Comparison of ENCODE assay signal across 25 cellular contexts in the genomic region with DNA sequence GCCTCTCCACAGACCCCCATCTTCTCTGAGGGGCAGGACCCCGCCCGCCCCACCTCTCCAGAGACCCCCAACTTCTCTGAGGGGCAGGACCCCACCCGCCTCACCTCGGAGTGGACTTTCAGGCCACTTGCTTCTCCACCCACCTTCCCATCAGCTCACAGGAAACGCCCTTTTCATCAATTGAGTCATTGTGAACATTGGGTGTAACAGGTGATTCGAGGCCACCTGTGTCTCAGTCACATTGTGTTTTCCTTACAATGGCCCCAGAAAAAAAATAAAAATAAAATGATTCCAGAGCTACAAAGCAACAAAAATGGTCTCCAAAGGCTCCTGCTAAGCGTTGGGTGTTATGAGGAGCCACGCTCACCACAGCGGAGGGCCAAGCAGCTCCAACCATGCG. TPM values are rescaled to one million over a fixed set of nuclear protein-coding genes. Genes with fewer than 3 reads are reported as not detected.
A peak's percentile ranks its signal among the peaks of the same experiment; 100 is the strongest.
DNase-seq lines count a peak whose midpoint lies in the region; ATAC-seq and FAIRE-seq lines count a peak whose summit lies in the region.
"Had no signal": no experiment of that assay in that cellular context is flagged by ENCODE, and none has a peak within 500 bp of the region (broad histone marks: within the 10 kb centered on the region; RNA-seq: fewer than 3 reads in every experiment).

No MANE protein-coding gene starts in this region.

- 64 to 77% (median 70%) methylated on average over 10 of the region's 10 CpGs for WGBS in small intestine, 3 donors
- 95 to 96% methylated on average over 10 of the region's 10 CpGs for WGBS in aorta, 2 donors

- H3K9me3 ChIP-seq in small intestine (ENCODE audit: control insufficient read depth, low read depth): no peaks in the 10 kb centered on the region
- no peaks in the 10 kb centered on the region for H3K9me3 ChIP-seq in aorta (ENCODE audit: control insufficient read depth, low read length)
- H3K9me3 ChIP-seq: uterus had no signal

- peak overlapping the region; percentile 71 for H3K27ac Mint-ChIP-seq in activated T-cell treated with anti-CD3 and anti-CD28 coated beads, Interleukin-2, amount 50 U/mL, for 72 hours
- peak overlapping the region; percentile 52 to 75 for H3K27ac Mint-ChIP-seq in T-cell
- H3K27ac Mint-ChIP-seq: dendritic cell treated with granulocyte-macrophage colony-stimulating factor and Interleukin-4, amounts not matched to agents 40 ng/mL and 50 ng/mL, for 4 days; GM23338; IgD-negative memory B cell; nephron had no signal

- DNase-seq in activated T-cell treated with anti-CD3 and anti-CD28 coated beads, Interleukin-2, amount 50 U/mL, for 72 hours: no peak
- DNase-seq in activated T-cell treated with anti-CD3 and anti-CD28 coated beads, Interleukin-2, amount 50 U/mL, for 48 hours: no peak
- no peak for DNase-seq in T-cell
- no peak for DNase-seq in epithelial cell of prostate (ENCODE audit: low read depth, low spot score)
- peak; percentile 45 for DNase-seq in small intestine
- DNase-seq in GM19238 (ENCODE audit: insufficient read length, low spot score): no peak
- no peak for DNase-seq in aorta
- DNase-seq in iPS-NIHi11 (ENCODE audit: low spot score): no peak
- DNase-seq: ACHN; activated CD4-positive, alpha-beta T cell treated with anti-CD3 and anti-CD28 coated beads, Interleukin-2, amount 50 U/mL, for 1 hour; CD8-positive, alpha-beta memory T cell; DND-41; erythroblast; glutamatergic neuron; mammary epithelial cell; MM.1S; NCI-H1694 treated with DMSO at 0.1 percent for 48 hours; SHP77 treated with DMSO at 0.1 percent for 48 hours; stimulated activated naive CD8-positive, alpha-beta T cell treated with anti-CD3 and anti-CD28 coated beads, Interleukin-15, amount 100 ng/mL, for 72 hours; uterus had no signal

- no peaks in the 10 kb centered on the region for H3K9me3 Mint-ChIP-seq in activated T-cell treated with anti-CD3 and anti-CD28 coated beads, Interleukin-2, amount 50 U/mL, for 72 hours
- H3K9me3 Mint-ChIP-seq in T-cell: no peaks in the 10 kb centered on the region
- H3K9me3 Mint-ChIP-seq: dendritic cell treated with granulocyte-macrophage colony-stimulating factor and Interleukin-4, amounts not matched to agents 40 ng/mL and 50 ng/mL, for 4 days; GM23338; IgD-negative memory B cell; nephron; stimulated activated naive CD8-positive, alpha-beta T cell treated with anti-CD3 and anti-CD28 coated beads, Interleukin-15, amount 100 ng/mL, for 72 hours had no signal

- H3K4me3 ChIP-seq in small intestine (ENCODE audit: low read depth in 1 of 2, low read length in 2 of 2) (no peak overlapping the region), aorta (ENCODE audit: low read length in 2 of 2) (no peak overlapping the region)
- H3K4me3 ChIP-seq: GM23338, uterus had no signal

- CTCF ChIA-PET in T-cell (lab: Charles Lee): no interaction called here

- ATAC-seq in activated T-cell treated with anti-CD3 and anti-CD28 coated beads, Interleukin-2, amount 50 U/mL, for 72 hours (replicated peaks in 1 of 2): no peak
- no peak for ATAC-seq in T-cell (replicated peaks in 1 of 4)
- no peak for ATAC-seq in aorta (ENCODE audit: low FRiP score)
- ATAC-seq: GM23338; stimulated activated naive CD8-positive, alpha-beta T cell treated with anti-CD3 and anti-CD28 coated beads, Interleukin-15, amount 100 ng/mL, for 72 hours had no signal

- FAIRE-seq in small intestine (lab: Jason Lieb, UNC): no peak
- FAIRE-seq: GM18507 had no signal

- intact Hi-C loops in aorta (cut with DNase I): no loop called here

- H3K4me3 Mint-ChIP-seq in activated T-cell treated with anti-CD3 and anti-CD28 coated beads, Interleukin-2, amount 50 U/mL, for 72 hours: peak overlapping the region in 1 of 2 donors; percentile 31
- peak overlapping the region in 1 of 3 donors; percentile 39 for H3K4me3 Mint-ChIP-seq in T-cell
- H3K4me3 Mint-ChIP-seq: dendritic cell treated with granulocyte-macrophage colony-stimulating factor and Interleukin-4, amounts not matched to agents 40 ng/mL and 50 ng/mL, for 4 days; GM23338; IgD-negative memory B cell; nephron; stimulated activated naive CD8-positive, alpha-beta T cell treated with anti-CD3 and anti-CD28 coated beads, Interleukin-15, amount 100 ng/mL, for 72 hours had no signal

- peaks cover 48% of the 10 kb centered on the region for H3K4me1 Mint-ChIP-seq in activated T-cell treated with anti-CD3 and anti-CD28 coated beads, Interleukin-2, amount 50 U/mL, for 72 hours (ENCODE audit: low read depth)
- H3K4me1 Mint-ChIP-seq in T-cell: peaks cover 47 to 62% (median 48%) of the 10 kb centered on the region in 3 donors

- H3K27me3 Mint-ChIP-seq in activated T-cell treated with anti-CD3 and anti-CD28 coated beads, Interleukin-2, amount 50 U/mL, for 72 hours (ENCODE audit: low read depth): no peaks in the 10 kb centered on the region
- H3K27me3 Mint-ChIP-seq in T-cell: no peaks in the 10 kb centered on the region
- H3K27me3 Mint-ChIP-seq: CD8-positive, alpha-beta memory T cell; dendritic cell treated with granulocyte-macrophage colony-stimulating factor and Interleukin-4, amounts not matched to agents 40 ng/mL and 50 ng/mL, for 4 days; IgD-negative memory B cell; stimulated activated naive CD8-positive, alpha-beta T cell treated with anti-CD3 and anti-CD28 coated beads, Interleukin-15, amount 100 ng/mL, for 72 hours had no signal

- POLR2A ChIA-PET in T-cell (lab: Charles Lee): no interaction called here

- peaks cover 0 to 5% of the 10 kb centered on the region in 2 donors for H3K4me1 ChIP-seq in small intestine (ENCODE audit: control insufficient read depth in 2 of 2, insufficient read depth in 1 of 2, low read depth in 1 of 2, low read length in 1 of 2)
- H3K4me1 ChIP-seq in aorta (ENCODE audit: control insufficient read depth in 1 of 2, insufficient read depth in 2 of 2, low read length in 2 of 2): no peaks in the 10 kb centered on the region

- peak overlapping the region; percentile 51 for H3K27ac ChIP-seq in epithelial cell of prostate
- no peak overlapping the region for H3K27ac ChIP-seq in small intestine (ENCODE audit: low read depth in 1 of 2, low read length in 1 of 2)
- no peak overlapping the region for H3K27ac ChIP-seq in aorta (ENCODE audit: low read depth in 1 of 2, low read length in 2 of 2)

- H3K36me3 ChIP-seq in small intestine (ENCODE audit: control insufficient read depth in 2 of 2, insufficient read depth in 2 of 2, low read length in 2 of 2) (peaks cover 10 to 19% of the 10 kb centered on the region in 2 donors), aorta (ENCODE audit: control insufficient read depth in 1 of 2, insufficient read depth in 2 of 2, low read length in 1 of 2) (peaks cover 0 to 5% of the 10 kb centered on the region in 2 donors)
- H3K36me3 ChIP-seq: uterus had no signal

- H3K27me3 ChIP-seq in small intestine (ENCODE audit: control insufficient read depth in 2 of 2, insufficient read depth in 2 of 2, low read length in 2 of 2) (no peaks in the 10 kb centered on the region), aorta (ENCODE audit: control insufficient read depth in 1 of 2, insufficient read depth in 2 of 2, low read length in 1 of 2) (no peaks in the 10 kb centered on the region)
- H3K27me3 ChIP-seq: uterus had no signal

- peaks cover 6 to 34% of the 10 kb centered on the region in 2 donors for H3K36me3 Mint-ChIP-seq in activated T-cell treated with anti-CD3 and anti-CD28 coated beads, Interleukin-2, amount 50 U/mL, for 72 hours (ENCODE audit: insufficient read depth in 2 of 2)
- peaks cover 44% of the 10 kb centered on the region for H3K36me3 Mint-ChIP-seq in T-cell

RNA-seq across cellular contexts. Expression of gene BRD1, which starts 36.0 kb away (rescaled TPM):
- total RNA-seq in activated T-cell treated with anti-CD3 and anti-CD28 coated beads, Interleukin-2, amount 50 U/mL, for 72 hours: 10 to 100 TPM; 42.3 to 43.4 TPM
- total RNA-seq in T-cell (100 to 1,000 TPM in 2 of 5 donors, 10 to 100 TPM in 3; 86.4 to 140 (median 92.9) TPM), aorta (10 to 100 TPM; 26.7 to 32.2 TPM)
- polyA plus RNA-seq in small intestine (10 to 100 TPM; 18.5 to 28.4 (median 19.5) TPM), aorta (10 to 100 TPM in 1 of 2 donors, 1 to 10 TPM in 1; 7.6 to 21.6 TPM)
